Comparison of ENCODE assay signal across 9 cellular contexts in the genomic region with DNA sequence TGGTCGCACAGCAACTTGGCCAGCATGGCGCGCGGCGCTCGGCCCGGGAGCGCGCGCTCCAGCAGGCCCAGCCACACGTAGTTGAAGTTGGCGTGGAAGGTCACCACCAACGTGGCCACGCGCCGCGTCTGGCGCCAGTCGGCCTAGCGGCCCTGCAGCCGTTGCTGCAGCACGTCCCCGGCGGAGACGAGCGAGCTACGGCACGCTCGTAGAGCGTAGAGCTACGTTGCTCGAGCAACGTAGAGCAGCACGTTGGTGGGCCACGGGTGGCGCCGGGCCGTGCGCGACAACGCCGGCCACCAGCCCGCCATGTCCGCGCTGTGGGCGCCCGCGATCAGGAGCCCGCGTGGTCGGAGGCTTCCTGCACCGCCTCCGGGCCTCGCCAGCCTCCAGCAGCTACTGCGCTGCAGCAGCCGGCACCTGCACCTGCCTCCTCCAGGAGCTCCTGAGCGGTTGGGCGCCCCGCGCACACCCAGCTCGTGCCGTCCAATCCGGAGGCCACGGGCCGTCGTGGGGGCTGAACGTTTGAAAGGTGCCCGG. TPM values are rescaled to one million over a fixed set of nuclear protein-coding genes. Genes with fewer than 3 reads are reported as not detected.
DNase-seq lines count a peak whose midpoint lies in the region; ATAC-seq and TF ChIP-seq lines count a peak whose summit lies in the region.
"Had no signal": no experiment of that assay in that cellular context is flagged by ENCODE, and none has a peak within 500 bp of the region (broad histone marks: within the 10 kb centered on the region; RNA-seq: fewer than 3 reads in every experiment).

No MANE protein-coding gene starts in this region.

- WGBS in ovary, 3 donors = 0 to 4% (median 3%) methylated on average over 19 to 68 of the region's 68 CpGs

- no peak for TF ChIP-seq POLR2A in ovary (IDR thresholded peaks at IDR 0.05)

- no peak for TF ChIP-seq CTCF in dorsolateral prefrontal cortex (IDR thresholded peaks at IDR 0.05 in 54 of 56, conservative IDR thresholded peaks at IDR 0.05 in 2 of 56; ENCODE audit: low read depth in 1 of 56, partially characterized antibody in 56 of 56)
- no peak for TF ChIP-seq CTCF in ovary (IDR thresholded peaks at IDR 0.05)
- TF ChIP-seq CTCF in thoracic aorta (IDR thresholded peaks at IDR 0.05) = no peak

- DNase-seq in DMS153 (lab: John Stamatoyannopoulos, UW) (peak; percentile 77), NCI-H2029 treated with DMSO at 0.1 percent for 48 hours (lab: John Stamatoyannopoulos, UW) (peak; percentile 13), dorsolateral prefrontal cortex (peak in 7 of 10 donors; percentile 25 to 73 (median 58)), ovary (peak in 2 of 5 donors; percentile 54 to 60), thoracic aorta (ENCODE audit: low spot score) (no peak)
- DNase-seq in activated CD4-positive, alpha-beta T cell treated with anti-CD3 and anti-CD28 coated beads, Interleukin-2, amount 50 U/mL, for 4 hours = peak; percentile 52 to 57

- TF ChIP-seq EP300 in ovary (IDR thresholded peaks at IDR 0.05) = no peak

- H3K27me3 ChIP-seq in dorsolateral prefrontal cortex = no peaks in the 10 kb centered on the region
- H3K27me3 ChIP-seq in ovary = no peaks in the 10 kb centered on the region
- no peaks in the 10 kb centered on the region for H3K27me3 ChIP-seq in thoracic aorta (replicated peaks; ENCODE audit: insufficient read depth)

- no peak for ATAC-seq in thoracic aorta (ENCODE audit: insufficient number of reproducible peaks, low FRiP score, low read depth)
- no peak for ATAC-seq in GM18909 (IDR thresholded peaks at IDR 0.05; ENCODE audit: poor library complexity, unreplicated experiment)
- ATAC-seq in GM18868 (IDR thresholded peaks at IDR 0.05; ENCODE audit: unreplicated experiment) = no peak

- intact Hi-C loops in dorsolateral prefrontal cortex (cut with DNase I) = no loop called here
- intact Hi-C loops in ovary (cut with DNase I) = no loop called here

- H3K4me1 ChIP-seq in ovary (ENCODE audit: insufficient read depth) = peaks cover 2% of the 10 kb centered on the region
- no peaks in the 10 kb centered on the region for H3K4me1 ChIP-seq in thoracic aorta (ENCODE audit: control insufficient read depth in 1 of 2, low read depth in 2 of 2)

- H3K36me3 ChIP-seq in ovary = no peaks in the 10 kb centered on the region
- no peaks in the 10 kb centered on the region for H3K36me3 ChIP-seq in thoracic aorta

- H3K27ac ChIP-seq in dorsolateral prefrontal cortex (peak overlapping the region in 52 of 59 donors; percentile 4 to 86 (median 62)), ovary (peak overlapping the region in 1 of 2 donors; percentile 53), thoracic aorta (no peak overlapping the region)

- no peaks in the 10 kb centered on the region for H3K9me3 ChIP-seq in ovary
- no peaks in the 10 kb centered on the region for H3K9me3 ChIP-seq in thoracic aorta

- H3K4me3 ChIP-seq in dorsolateral prefrontal cortex = peak overlapping the region; percentile 29 to 73 (median 64)
- H3K4me3 ChIP-seq in ovary = peak overlapping the region; percentile 38
- H3K4me3 ChIP-seq in thoracic aorta = peak overlapping the region; percentile 69

RNA-seq across cellular contexts. Expression of gene SULT1A1, which starts 13.4 kb away (rescaled TPM):
- total RNA-seq in dorsolateral prefrontal cortex = 10 to 100 TPM in 119 of 120 experiments, 1 to 10 TPM in 1; 9.8 to 53.1 (median 32.5) TPM
- total RNA-seq in ovary = 10 to 100 TPM in 5 of 7 donors, 1 to 10 TPM in 2; 5.4 to 22.3 (median 10.3) TPM
- polyA plus RNA-seq in ovary = 10 to 100 TPM; 11.3 to 54.6 TPM
- total RNA-seq in thoracic aorta = 10 to 100 TPM in 1 of 2 donors, 1 to 10 TPM in 1; 7.0 to 27.2 TPM

RNA-seq across cellular contexts. Expression of gene NPIPB8, which starts 14.6 kb away (rescaled TPM):
- total RNA-seq in dorsolateral prefrontal cortex (1 to 10 TPM in 97 of 120 experiments, under 1 TPM in 8, not detected in 15; 0.68 to 7.5 (median 2.6) TPM), ovary (1 to 10 TPM in 2 of 7 donors, under 1 TPM in 3, not detected in 2; 0.28 to 2.7 (median 0.93) TPM), thoracic aorta (not detected)
- polyA plus RNA-seq in ovary = not detected

RNA-seq across cellular contexts. Expression of gene SULT1A2, which starts 26.4 kb away (rescaled TPM):
- total RNA-seq in dorsolateral prefrontal cortex (1 to 10 TPM in 116 of 120 experiments, under 1 TPM in 4; 0.30 to 8.4 (median 2.7) TPM), ovary (1 to 10 TPM in 2 of 7 donors, under 1 TPM in 5; 0.20 to 1.6 (median 0.78) TPM), thoracic aorta (not detected)
- polyA plus RNA-seq in ovary = 1 to 10 TPM in 1 of 2 donors, under 1 TPM in 1; 0.13 to 1.2 TPM
- total RNA-seq: lung microvascular endothelial cell had no signal

Comparison
In these comparisons a context has a peak if more than half of its experiments do, and no peak if none do; other contexts are left out.
1. H3K27ac ChIP-seq: peak in dorsolateral prefrontal cortex (52 of 59); none in thoracic aorta (0 of 2).
2. Peak in every context shown above with its lines, with median percentiles within 50 percentile points of each other: H3K4me3 ChIP-seq.